ENCODE assay signal across 26 cellular contexts in genomic region chr18:80168982-80169381, GRCh38.
"Had no signal": no experiment of that assay in that cellular context is flagged by ENCODE, and none has a peak within 500 bp of the region (broad histone marks: within the 10 kb centered on the region; RNA-seq: fewer than 3 reads in every experiment).

No MANE protein-coding gene starts in this region.

- H3K27ac Mint-ChIP-seq: activated naive CD4-positive, alpha-beta T cell treated with anti-CD3 and anti-CD28 coated beads, Interleukin-2, amount 10 ng/mL, durations not matched to agents 7 days and 5 days; activated T-helper 2 cell treated with anti-CD3 and anti-CD28 coated beads, Interferon-gamma antibody, Interleukin-2, Interleukin-4, amounts not matched to agents 10 μg/mL and 5 μg/mL and 100 μg/mL, durations not matched to agents 14 hours and 24 hours and 36 hours; stimulated activated memory B cell treated with anti-CD40 and anti-IgM and Interleukin-4, amounts not matched to agents 10 μg/mL and 1 μg/mL and 100 μg/mL, for 72 hours; T-cell had no signal

- H3K4me3 Mint-ChIP-seq: activated naive CD4-positive, alpha-beta T cell treated with anti-CD3 and anti-CD28 coated beads, Interleukin-2, amount 10 ng/mL, durations not matched to agents 7 days and 5 days; activated T-cell treated with anti-CD3 and anti-CD28 coated beads, Interleukin-2, amount 50 U/mL, for 4 hours; naive B cell; stimulated activated memory B cell treated with anti-CD40 and anti-IgM and Interleukin-4, amounts not matched to agents 10 μg/mL and 1 μg/mL and 100 μg/mL, for 72 hours; T-cell had no signal

- FAIRE-seq: frontal cortex, small intestine, TTC549 had no signal

- DNase-seq: activated CD4-positive, alpha-beta T cell treated with anti-CD3 and anti-CD28 coated beads, Interleukin-2, amount 50 U/mL, for 4 hours; activated CD8-positive, alpha-beta memory T cell treated with anti-CD3 and anti-CD28 coated beads for 24 hours; activated CD8-positive, alpha-beta memory T cell treated with anti-CD3 and anti-CD28 coated beads, Interleukin-2, amount 50 U/mL, for 4 hours; activated naive CD4-positive, alpha-beta T cell treated with anti-CD3 and anti-CD28 coated beads, Interleukin-2, amount 10 ng/mL, durations not matched to agents 7 days and 5 days; activated T-cell treated with anti-CD3 and anti-CD28 coated beads, Interleukin-2, amount 50 U/mL, for 4 hours; brain microvascular endothelial cell; caudate nucleus; dermis blood vessel endothelial cell; effector CD8-positive, alpha-beta T cell; glutamatergic neuron; hippocampal formation; left cardiac atrium; mesendoderm; mucosa of descending colon; naive B cell; occipital lobe; small intestine; stimulated activated CD4-positive, alpha-beta T cell treated with anti-CD3 and anti-CD28 coated beads, Interleukin-15, amount 100 ng/mL, for 24 hours; upper lobe of left lung had no signal

- H3K27me3 ChIP-seq: brain microvascular endothelial cell, upper lobe of left lung had no signal

- ATAC-seq: activated T-cell treated with anti-CD3 and anti-CD28 coated beads, Interleukin-2, amount 50 U/mL, for 4 hours; esophagus mucosa; left cardiac atrium; mucosa of descending colon; sciatic nerve; stimulated activated memory B cell treated with anti-CD40 and anti-IgM and Interleukin-4, amounts not matched to agents 10 μg/mL and 1 μg/mL and 100 μg/mL, for 72 hours; T-cell had no signal

- H3K27ac ChIP-seq: brain microvascular endothelial cell, upper lobe of left lung had no signal

- H3K36me3 Mint-ChIP-seq: activated naive CD4-positive, alpha-beta T cell treated with anti-CD3 and anti-CD28 coated beads, Interleukin-2, amount 10 ng/mL, durations not matched to agents 7 days and 5 days; stimulated activated memory B cell treated with anti-CD40 and anti-IgM and Interleukin-4, amounts not matched to agents 10 μg/mL and 1 μg/mL and 100 μg/mL, for 72 hours; T-cell had no signal

- H3K36me3 ChIP-seq: brain microvascular endothelial cell, upper lobe of left lung had no signal

- H3K4me3 ChIP-seq: mucosa of descending colon, upper lobe of left lung had no signal
